In the genomic region with DNA sequence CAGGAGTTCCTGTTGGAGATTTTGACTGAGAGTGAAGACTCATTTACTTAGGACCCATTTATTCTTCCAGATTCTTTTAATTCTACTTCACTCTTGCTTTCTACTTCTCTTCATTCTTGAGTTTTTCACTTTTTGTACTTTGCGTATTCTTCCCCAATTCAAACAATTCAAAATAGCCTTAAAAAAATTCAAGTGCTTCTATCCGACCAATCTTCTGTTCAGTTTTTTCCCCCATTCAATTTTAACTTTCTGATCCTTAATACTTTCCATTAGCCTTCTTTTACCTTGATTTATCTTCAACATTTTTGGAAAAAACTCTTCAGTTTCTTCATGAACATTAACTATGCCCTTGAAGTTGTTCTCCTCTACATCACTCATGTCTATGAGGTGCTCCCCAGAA, we compare ENCODE assay signal across 6 cellular contexts.
"Had no signal": no experiment of that assay in that cellular context is flagged by ENCODE, and none has a peak within 500 bp of the region (broad histone marks: within the 10 kb centered on the region; RNA-seq: fewer than 3 reads in every experiment).

No MANE protein-coding gene starts in this region.

- H3K27ac ChIP-seq: HL-60, KMS-11 had no signal

- DNase-seq: IMR-90, KBM-7, KG1 had no signal

- H3K4me3 ChIP-seq: K562 had no signal
